In the genomic region with DNA sequence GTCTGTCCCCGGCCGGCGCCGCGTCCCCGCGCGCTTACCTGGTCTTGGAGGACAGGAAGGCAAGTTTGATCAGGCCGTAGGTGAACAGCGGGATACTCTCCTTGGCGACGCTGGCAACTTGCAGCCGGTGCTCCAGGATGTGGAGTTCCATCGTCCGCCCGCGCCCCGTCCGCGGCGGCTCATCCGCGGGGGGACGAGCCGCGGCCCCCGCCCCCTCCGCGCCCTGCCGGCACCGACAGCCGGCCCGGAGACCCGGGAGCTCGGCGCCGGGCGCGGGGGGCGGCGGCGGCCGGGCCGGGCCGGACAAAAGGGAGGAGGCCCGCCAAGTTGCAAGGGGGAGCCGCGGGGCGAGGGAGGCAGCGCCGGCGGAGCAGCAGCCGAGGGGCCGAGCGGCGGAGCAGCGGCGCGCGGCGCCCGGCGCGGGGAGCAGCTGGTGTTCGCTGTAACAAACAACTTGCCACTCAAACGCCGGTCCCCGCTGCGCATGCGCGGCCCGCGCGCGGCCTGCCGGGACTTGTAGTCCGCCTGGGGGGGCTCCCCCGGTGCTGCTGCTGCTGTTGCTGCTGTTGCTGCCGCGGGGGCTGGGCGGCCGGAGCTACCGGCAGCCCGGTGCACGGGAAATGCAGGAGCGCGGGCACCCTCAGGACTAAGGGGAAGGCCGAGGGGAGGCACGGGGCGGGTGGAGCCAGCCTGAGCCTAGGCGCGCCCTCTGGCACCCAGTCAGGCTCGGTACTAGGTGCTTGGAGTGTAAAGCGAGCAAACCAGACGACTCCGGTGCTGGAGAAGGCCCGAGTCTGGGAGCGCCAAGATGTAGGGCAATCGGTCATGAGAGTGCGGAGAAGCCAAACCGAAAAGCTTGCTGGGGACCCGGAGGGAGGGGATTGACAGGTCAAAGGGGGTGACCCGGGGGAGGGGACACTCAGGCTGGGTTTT, we compare ENCODE assay signal across 8 cellular contexts.
DNase-seq lines count a peak whose midpoint lies in the region; ATAC-seq and TF ChIP-seq lines count a peak whose summit lies in the region.
"Not testable (repeated sequence)": the region's sequence is repeated elsewhere in the genome, so short reads cannot be mapped to it uniquely, and the experiment has no call there.

No MANE protein-coding gene starts in this region.

- not testable (repeated sequence) for H3K9me3 Mint-ChIP-seq in T-helper 2 cell treated with Interferon-gamma antibody and Interleukin-4, amounts not matched to agents 5 μg/mL and 100 μg/mL, for 36 hours; activated T-helper 1 cell treated with anti-CD3 and anti-CD28 coated beads, Interleukin-12 subunit alpha, Interleukin-12 subunit beta, Interleukin-2, Interleukin-4 antibody, amounts not matched to agents 30 ng/mL and 10 ng/mL and 1 ng/mL, durations not matched to agents 14 hours and 24 hours and 36 hours; progenitor cell of endocrine pancreas (ENCODE audit: low read depth)

- H3K9ac ChIP-seq in GM23248: not testable (repeated sequence)

- not testable (repeated sequence) for H3K9me2 ChIP-seq in GM23248 (ENCODE audit: insufficient read depth)

- not testable (repeated sequence) for H3F3A ChIP-seq in GM23248 (ENCODE audit: insufficient read depth)

- H3K4me3 ChIP-seq in GM23248: peak overlapping the region; percentile 48; the same call in 1 of the 2 replicates
- H3K4me3 ChIP-seq in thyroid gland (replicated peaks in 1 of 3): not testable (repeated sequence)

- not testable (repeated sequence) for H3K27me3 Mint-ChIP-seq in T-helper 2 cell treated with Interferon-gamma antibody and Interleukin-4, amounts not matched to agents 5 μg/mL and 100 μg/mL, for 36 hours (ENCODE audit: low read depth); activated T-helper 1 cell treated with anti-CD3 and anti-CD28 coated beads, Interleukin-12 subunit alpha, Interleukin-12 subunit beta, Interleukin-2, Interleukin-4 antibody, amounts not matched to agents 30 ng/mL and 10 ng/mL and 1 ng/mL, durations not matched to agents 14 hours and 24 hours and 36 hours (ENCODE audit: insufficient read depth); progenitor cell of endocrine pancreas

- not testable (repeated sequence) for H2AFZ ChIP-seq in GM23248

- not testable (repeated sequence) for TF ChIP-seq CTCF in progenitor cell of endocrine pancreas (IDR thresholded peaks at IDR 0.05; ENCODE audit: unreplicated experiment); thyroid gland (IDR thresholded peaks at IDR 0.05)

- H4K20me1 ChIP-seq in GM23248 (ENCODE audit: insufficient read depth): not testable (repeated sequence)

- ATAC-seq in GM18907 (IDR thresholded peaks at IDR 0.05; ENCODE audit: unreplicated experiment): peak; percentile 95
- ATAC-seq in HG03139 (IDR thresholded peaks at IDR 0.05; ENCODE audit: unreplicated experiment): peak; percentile 85
- peak; percentile 93 for ATAC-seq in Right ventricle myocardium inferior

- not testable (repeated sequence) for H3K79me2 ChIP-seq in GM23248 (ENCODE audit: insufficient read depth)

- H3K4me3 Mint-ChIP-seq in T-helper 2 cell treated with Interferon-gamma antibody and Interleukin-4, amounts not matched to agents 5 μg/mL and 100 μg/mL, for 36 hours: peak overlapping the region; percentile 52
- H3K4me3 Mint-ChIP-seq in activated T-helper 1 cell treated with anti-CD3 and anti-CD28 coated beads, Interleukin-12 subunit alpha, Interleukin-12 subunit beta, Interleukin-2, Interleukin-4 antibody, amounts not matched to agents 30 ng/mL and 10 ng/mL and 1 ng/mL, durations not matched to agents 14 hours and 24 hours and 36 hours: peak overlapping the region; percentile 60
- peak overlapping the region; percentile 59 for H3K4me3 Mint-ChIP-seq in progenitor cell of endocrine pancreas (ENCODE audit: low read depth)

- H3K36me3 Mint-ChIP-seq in T-helper 2 cell treated with Interferon-gamma antibody and Interleukin-4, amounts not matched to agents 5 μg/mL and 100 μg/mL, for 36 hours (ENCODE audit: low read depth); activated T-helper 1 cell treated with anti-CD3 and anti-CD28 coated beads, Interleukin-12 subunit alpha, Interleukin-12 subunit beta, Interleukin-2, Interleukin-4 antibody, amounts not matched to agents 30 ng/mL and 10 ng/mL and 1 ng/mL, durations not matched to agents 14 hours and 24 hours and 36 hours (ENCODE audit: low read depth); progenitor cell of endocrine pancreas (ENCODE audit: insufficient read depth): not testable (repeated sequence)

- H3K27me3 ChIP-seq in GM23248 (replicated peaks; ENCODE audit: insufficient read depth); thyroid gland: not testable (repeated sequence)

- intact Hi-C loops in activated T-helper 1 cell treated with anti-CD3 and anti-CD28 coated beads, Interleukin-12 subunit alpha, Interleukin-12 subunit beta, Interleukin-2, Interleukin-4 antibody, amounts not matched to agents 30 ng/mL and 10 ng/mL and 1 ng/mL, durations not matched to agents 14 hours and 24 hours and 36 hours (cut with micrococcal nuclease); Right ventricle myocardium inferior (cut with DNase I); thyroid gland (cut with DNase I): not testable (repeated sequence)

- WGBS in GM23248 (ENCODE audit: low coverage in 1 of 2, low lambda C conversion rate in 2 of 2, missing lambda C conversion rate in 2 of 2), 2 experiments: 3 to 4% methylated on average over 13 to 18 of the region's 103 CpGs
- WGBS in thyroid gland, 2 donors: 22 to 33% methylated on average over 1 to 2 of the region's 103 CpGs

- in situ Hi-C loops in GM23248 (cut with MboI): not testable (repeated sequence)

- H3K36me3 ChIP-seq in GM23248 (ENCODE audit: low read depth); thyroid gland: not testable (repeated sequence)

- H3K4me1 Mint-ChIP-seq in T-helper 2 cell treated with Interferon-gamma antibody and Interleukin-4, amounts not matched to agents 5 μg/mL and 100 μg/mL, for 36 hours (ENCODE audit: low read depth); activated T-helper 1 cell treated with anti-CD3 and anti-CD28 coated beads, Interleukin-12 subunit alpha, Interleukin-12 subunit beta, Interleukin-2, Interleukin-4 antibody, amounts not matched to agents 30 ng/mL and 10 ng/mL and 1 ng/mL, durations not matched to agents 14 hours and 24 hours and 36 hours (ENCODE audit: low read depth); progenitor cell of endocrine pancreas (ENCODE audit: low read depth): not testable (repeated sequence)

- H3K9me3 ChIP-seq in GM23248 (ENCODE audit: low read depth); thyroid gland: not testable (repeated sequence)

- H3K4me2 ChIP-seq in GM23248 (ENCODE audit: unreplicated experiment): not testable (repeated sequence)

- H3K27ac Mint-ChIP-seq in T-helper 2 cell treated with Interferon-gamma antibody and Interleukin-4, amounts not matched to agents 5 μg/mL and 100 μg/mL, for 36 hours: peak overlapping the region; percentile 41
- H3K27ac Mint-ChIP-seq in activated T-helper 1 cell treated with anti-CD3 and anti-CD28 coated beads, Interleukin-12 subunit alpha, Interleukin-12 subunit beta, Interleukin-2, Interleukin-4 antibody, amounts not matched to agents 30 ng/mL and 10 ng/mL and 1 ng/mL, durations not matched to agents 14 hours and 24 hours and 36 hours; progenitor cell of endocrine pancreas: not testable (repeated sequence)

- TF ChIP-seq POLR2A in thyroid gland (IDR thresholded peaks at IDR 0.05): peak in 1 of 2 donors; percentile 25

- H3K27ac ChIP-seq in GM23248, thyroid gland: not testable (repeated sequence)

- H3K4me1 ChIP-seq in GM23248 (ENCODE audit: insufficient read depth); thyroid gland: not testable (repeated sequence)

- not testable (repeated sequence) for DNase-seq in GM23248; Right ventricle myocardium inferior (ENCODE audit: missing footprints)
- peak; percentile 75 for DNase-seq in T-helper 2 cell treated with Interferon-gamma antibody and Interleukin-4, amounts not matched to agents 5 μg/mL and 100 μg/mL, for 36 hours (ENCODE audit: low spot score)
- DNase-seq in activated T-helper 1 cell treated with anti-CD3 and anti-CD28 coated beads, Interleukin-12 subunit alpha, Interleukin-12 subunit beta, Interleukin-2, Interleukin-4 antibody, amounts not matched to agents 30 ng/mL and 10 ng/mL and 1 ng/mL, durations not matched to agents 14 hours and 24 hours and 36 hours (ENCODE audit: low spot score): peak; percentile 69
- DNase-seq in progenitor cell of endocrine pancreas (ENCODE audit: low spot score, unreplicated experiment): peak; percentile 7
- peak; percentile 47 to 55 for DNase-seq in thyroid gland
